22 cellular contexts compared by ENCODE assay signal in the genomic region with DNA sequence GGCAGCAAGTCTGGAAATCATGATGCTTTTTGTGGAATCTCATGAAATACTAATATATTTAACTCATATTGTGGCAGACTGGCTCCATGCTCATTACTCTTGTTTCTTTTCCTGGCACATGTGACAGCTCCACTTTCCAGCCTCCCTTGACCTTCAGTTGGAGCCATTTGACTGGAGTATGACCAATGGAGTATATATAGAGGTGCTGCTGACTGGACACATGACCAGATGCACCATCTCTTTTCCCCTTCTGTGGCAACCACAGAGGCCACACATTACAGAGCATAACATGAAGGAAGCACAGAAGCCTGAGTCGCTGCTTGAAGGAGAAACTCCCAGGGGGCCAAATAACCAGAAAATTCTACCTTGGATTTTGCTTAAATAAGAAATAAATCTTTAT.
A peak's percentile ranks its signal among the peaks of the same experiment; 100 is the strongest.
DNase-seq lines count a peak whose midpoint lies in the region; ATAC-seq, FAIRE-seq and TF ChIP-seq lines count a peak whose summit lies in the region.
"Had no signal": no experiment of that assay in that cellular context is flagged by ENCODE, and none has a peak within 500 bp of the region (broad histone marks: within the 10 kb centered on the region; RNA-seq: fewer than 3 reads in every experiment).

No MANE protein-coding gene starts in this region.

- FAIRE-seq in A549 (lab: Jason Lieb, UNC) (no peak), RCC 7860 (lab: Jason Lieb, UNC) (no peak)
- FAIRE-seq: D721Med, GM12892, GM18507 had no signal

- no peaks in the 10 kb centered on the region for H3K9me3 Mint-ChIP-seq in activated T-cell treated with anti-CD3 and anti-CD28 coated beads, Interleukin-2, amount 50 U/mL, for 4 hours
- H3K9me3 Mint-ChIP-seq: GM23338, HFFc6 had no signal

- H3K36me3 Mint-ChIP-seq in activated T-cell treated with anti-CD3 and anti-CD28 coated beads, Interleukin-2, amount 50 U/mL, for 4 hours (ENCODE audit: insufficient read depth): no peaks in the 10 kb centered on the region

- peaks cover 20% of the 10 kb centered on the region; the same call in 2 of the 3 replicates for H3K9me3 ChIP-seq in A549
- H3K9me3 ChIP-seq: BE2C had no signal

- TF ChIP-seq EP300 in A549 (IDR thresholded peaks at IDR 0.05): no peak

- POLR2A ChIA-PET in A549 (lab: Yijun Ruan, JAX): no interaction called here

- CTCF ChIA-PET in A549 (lab: Yijun Ruan, JAX): no interaction called here

- TF ChIP-seq POLR2A in A549 (IDR thresholded peaks at IDR 0.05; ENCODE audit: low read length): no peak

- no peak for TF ChIP-seq CTCF in A549 (IDR thresholded peaks at IDR 0.05)

- no peak overlapping the region for H3K4me3 Mint-ChIP-seq in activated T-cell treated with anti-CD3 and anti-CD28 coated beads, Interleukin-2, amount 50 U/mL, for 4 hours
- H3K4me3 Mint-ChIP-seq: CD4-positive, CD25-positive, alpha-beta regulatory T cell; GM23338; HFFc6 had no signal

- H3K4me1 Mint-ChIP-seq in activated T-cell treated with anti-CD3 and anti-CD28 coated beads, Interleukin-2, amount 50 U/mL, for 4 hours (ENCODE audit: low read depth): peaks cover 12% of the 10 kb centered on the region
- H3K4me1 Mint-ChIP-seq: CD4-positive, CD25-positive, alpha-beta regulatory T cell had no signal

- DNase-seq in A549 (ENCODE audit: low read depth in 1 of 2, low spot score in 1 of 2) (no peak), RCC 7860 (ENCODE audit: low spot score) (peak; percentile 22), foreskin melanocyte (peak; percentile 8), myocyte (ENCODE audit: low read depth) (peak; percentile 53), DMS53 (lab: John Stamatoyannopoulos, UW) (no peak), SKM-1 (lab: John Stamatoyannopoulos, UW; ENCODE audit: unreplicated experiment) (no peak)
- DNase-seq in activated T-cell treated with anti-CD3 and anti-CD28 coated beads, Interleukin-2, amount 50 U/mL, for 4 hours: no peak
- DNase-seq: ACHN; BE2C; C1 segment of cervical spinal cord; Caco-2; CD4-positive, CD25-positive, alpha-beta regulatory T cell; DMS79; GDM1; H7; HFFc6 had no signal

- H3K27ac ChIP-seq in A549: peak overlapping the region; percentile 92 to 93
- H3K27ac ChIP-seq: HL-60 had no signal

- H3K27me3 Mint-ChIP-seq in activated T-cell treated with anti-CD3 and anti-CD28 coated beads, Interleukin-2, amount 50 U/mL, for 4 hours (ENCODE audit: low read depth): peaks cover 3% of the 10 kb centered on the region

- H3K4me3 ChIP-seq in A549: no peak overlapping the region
- H3K4me3 ChIP-seq: GM23338 had no signal

- peaks cover 47% of the 10 kb centered on the region for H3K4me1 ChIP-seq in A549

- TF ChIP-seq RAD21 in A549 (conservative IDR thresholded peaks at IDR 0.05 in 1 of 2, IDR thresholded peaks at IDR 0.05 in 1 of 2): no peak

- WGBS in A549 (ENCODE audit: missing lambda C conversion rate): 97% methylated on average over 1 of the region's 1 CpG

- no peak for ATAC-seq in A549
- ATAC-seq in activated T-cell treated with anti-CD3 and anti-CD28 coated beads, Interleukin-2, amount 50 U/mL, for 4 hours: no peak
- ATAC-seq: GM23338, HCT116 had no signal

- H3K4me2 ChIP-seq in A549: no peak overlapping the region
- H3K4me2 ChIP-seq: GM23338 had no signal

TF ChIP-seq in A549, 52 proteins besides CTCF, POLR2A, EP300 and RAD21:
- TF ChIP-seq USF2 (IDR thresholded peaks at IDR 0.05): no peak
- TF ChIP-seq HEYL (CRISPR knock-in tag; IDR thresholded peaks at IDR 0.05): no peak
- no peak for TF ChIP-seq TFCP2L1 (CRISPR knock-in tag; IDR thresholded peaks at IDR 0.05)
- no peak for TF ChIP-seq KDM1A (IDR thresholded peaks at IDR 0.05; ENCODE audit: low read depth)
- TF ChIP-seq HDAC2 (IDR thresholded peaks at IDR 0.05): no peak
- TF ChIP-seq JUN (IDR thresholded peaks at IDR 0.05): no peak

Comparison
In these comparisons a context has a peak if more than half of its experiments do, and no peak if none do; other contexts are left out.
1. DNase-seq: peak in RCC 7860 (single experiment), foreskin melanocyte (single experiment) and myocyte (single experiment); none in A549 (0 of 2), DMS53 (single experiment), SKM-1 (single experiment) and activated T-cell treated with anti-CD3 and anti-CD28 coated beads, Interleukin-2, amount 50 U/mL, for 4 hours (single experiment).